In genomic region chr20:23206995-23207394, GRCh38 we compare ENCODE assay signal across 26 cellular contexts.
"Had no signal": no experiment of that assay in that cellular context is flagged by ENCODE, and none has a peak within 500 bp of the region (broad histone marks: within the 10 kb centered on the region; RNA-seq: fewer than 3 reads in every experiment).

No MANE protein-coding gene starts in this region.

- H3K27ac ChIP-seq: neutrophil, ovary, parathyroid adenoma, right lobe of liver, upper lobe of right lung, uterus had no signal

- H3K9ac ChIP-seq: parathyroid adenoma had no signal

- H2AFZ ChIP-seq: parathyroid adenoma had no signal

- H3K4me1 ChIP-seq: parathyroid adenoma, right lobe of liver, uterus had no signal

- DNase-seq: naive thymus-derived CD8-positive, alpha-beta T cell; nephron progenitor cell; occipital lobe; ovary; posterior cingulate gyrus; psoas muscle; right cardiac atrium; sigmoid colon; small intestine; stimulated activated CD4-positive, alpha-beta T cell treated with anti-CD3 and anti-CD28 coated beads, Interleukin-15, amount 100 ng/mL, for 24 hours; stimulated activated CD4-positive, alpha-beta T cell treated with anti-CD3 and anti-CD28 coated beads, Interleukin-2, amount 100 ng/mL, for 24 hours; stimulated activated CD4-positive, alpha-beta T cell treated with anti-CD3 and anti-CD28 coated beads, Interleukin-2, amount 100 ng/mL, for 48 hours; stimulated activated CD4-positive, alpha-beta T cell treated with anti-CD3 and anti-CD28 coated beads, Interleukin-4, amount 100 ng/mL, for 24 hours; stimulated activated naive B cell treated with anti-CD40 and anti-IgM and Interleukin-4, amounts not matched to agents 10 μg/mL and 1 μg/mL and 100 μg/mL, for 72 hours; stimulated activated naive CD4-positive, alpha-beta T cell treated with Interleukin-2 at 50 U/mL for 16 hours; stomach; tibial artery; transverse colon; upper lobe of right lung; uterus had no signal

- ATAC-seq: naive thymus-derived CD8-positive, alpha-beta T cell; natural killer cell treated with Interleukin-12 subunit alpha and Interleukin-12 subunit beta and Interleukin-15 and Interleukin-18, amount 100 ng/mL, for 72 hours; right lobe of liver; stimulated activated effector memory CD8-positive, alpha-beta T cell treated with anti-CD3 and anti-CD28 coated beads, Interleukin-12 subunit alpha, Interleukin-12 subunit beta, amount 100 ng/mL, for 72 hours; stimulated activated naive B cell treated with anti-CD40 and anti-IgM and Interleukin-4, amounts not matched to agents 10 μg/mL and 1 μg/mL and 100 μg/mL, for 72 hours; upper lobe of right lung had no signal

- FAIRE-seq: small intestine had no signal

- H3K36me3 ChIP-seq: neutrophil, ovary, right lobe of liver, sigmoid colon, stomach, thoracic aorta, tibial artery, transverse colon, upper lobe of right lung, uterus had no signal

- H3K79me2 ChIP-seq: parathyroid adenoma had no signal

- H3K9me3 ChIP-seq: neutrophil, ovary, psoas muscle, right lobe of liver, sigmoid colon, stomach, thoracic aorta, tibial artery, transverse colon, upper lobe of right lung, uterus had no signal

- H3K27me3 ChIP-seq: neutrophil, ovary, right lobe of liver, sigmoid colon, stomach, tibial artery, transverse colon, upper lobe of right lung, uterus had no signal

- H3K4me3 ChIP-seq: ovary, psoas muscle, right lobe of liver, sigmoid colon, stomach, thoracic aorta, tibial artery, transverse colon, upper lobe of right lung, uterus had no signal
